ENCODE assay signal across 14 cellular contexts in the genomic region with DNA sequence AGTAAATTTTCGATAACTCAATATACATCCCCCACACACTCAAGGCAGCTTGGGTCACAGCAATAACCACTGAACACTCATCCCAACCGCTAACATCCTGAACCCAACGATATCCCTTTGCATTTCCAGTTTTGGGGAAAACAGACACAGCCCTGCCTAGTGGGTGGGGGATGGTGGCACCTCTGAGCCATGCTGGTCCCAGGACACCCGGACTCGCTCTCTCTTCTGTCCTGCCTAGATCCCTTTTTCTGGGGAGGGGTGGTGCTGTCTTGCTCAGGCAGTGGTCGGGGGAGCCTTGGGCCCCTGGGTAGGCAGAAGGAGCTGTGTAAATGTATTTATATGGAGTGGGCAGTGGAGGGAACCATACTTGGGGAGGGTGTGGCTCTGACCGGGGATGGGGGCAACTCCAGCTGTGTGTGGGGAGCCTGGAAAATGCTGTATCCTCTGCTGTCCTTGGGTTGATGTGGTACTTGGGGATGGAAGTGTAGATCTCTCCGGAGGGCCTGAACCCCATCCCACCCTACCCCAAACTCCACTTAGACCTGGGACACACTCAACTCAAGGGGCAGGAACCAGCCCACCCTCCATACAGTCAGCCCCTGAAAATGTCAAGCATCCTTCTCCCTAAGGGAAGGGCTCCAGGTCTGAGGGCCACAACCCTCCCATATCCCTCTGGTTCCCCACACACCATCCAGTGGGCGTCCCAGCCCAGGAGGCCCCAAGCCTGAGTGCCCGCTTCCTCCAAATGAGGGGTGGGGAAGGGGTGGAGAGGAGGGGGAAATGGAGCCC. TPM values are rescaled to one million over a fixed set of nuclear protein-coding genes. Genes with fewer than 3 reads are reported as not detected.
DNase-seq lines count a peak whose midpoint lies in the region; ATAC-seq and TF ChIP-seq lines count a peak whose summit lies in the region.
"Had no signal": no experiment of that assay in that cellular context is flagged by ENCODE, and none has a peak within 500 bp of the region (broad histone marks: within the 10 kb centered on the region; RNA-seq: fewer than 3 reads in every experiment).

No MANE protein-coding gene starts in this region.

- no peak overlapping the region for H3K27ac Mint-ChIP-seq in activated T-cell treated with anti-CD3 and anti-CD28 coated beads, Interleukin-2, amount 50 U/mL, for 24 hours
- H3K27ac Mint-ChIP-seq in activated B cell treated with CpG ODN at 0.5 μM for 24 hours: peak overlapping the region; percentile 4
- no peak overlapping the region for H3K27ac Mint-ChIP-seq in stimulated activated effector memory CD8-positive, alpha-beta T cell treated with anti-CD3 and anti-CD28 coated beads, Interleukin-12 subunit alpha, Interleukin-12 subunit beta, amount 100 ng/mL, for 72 hours

- no peaks in the 10 kb centered on the region for H3K36me3 Mint-ChIP-seq in activated T-cell treated with anti-CD3 and anti-CD28 coated beads, Interleukin-2, amount 50 U/mL, for 24 hours (ENCODE audit: low read depth)
- H3K36me3 Mint-ChIP-seq in activated B cell treated with CpG ODN at 0.5 μM for 24 hours (ENCODE audit: low read depth): peaks cover 2% of the 10 kb centered on the region
- no peaks in the 10 kb centered on the region for H3K36me3 Mint-ChIP-seq in stimulated activated effector memory CD8-positive, alpha-beta T cell treated with anti-CD3 and anti-CD28 coated beads, Interleukin-12 subunit alpha, Interleukin-12 subunit beta, amount 100 ng/mL, for 72 hours

- no peaks in the 10 kb centered on the region for H3K36me3 ChIP-seq in iPS-20b (ENCODE audit: insufficient read depth, low read depth, low read length)
- H3K36me3 ChIP-seq: HAP-1 had no signal

- H3K9me3 Mint-ChIP-seq in activated T-cell treated with anti-CD3 and anti-CD28 coated beads, Interleukin-2, amount 50 U/mL, for 24 hours: no peaks in the 10 kb centered on the region
- no peaks in the 10 kb centered on the region for H3K9me3 Mint-ChIP-seq in activated B cell treated with CpG ODN at 0.5 μM for 24 hours
- H3K9me3 Mint-ChIP-seq in stimulated activated effector memory CD8-positive, alpha-beta T cell treated with anti-CD3 and anti-CD28 coated beads, Interleukin-12 subunit alpha, Interleukin-12 subunit beta, amount 100 ng/mL, for 72 hours: no peaks in the 10 kb centered on the region

- H3K27me3 ChIP-seq in iPS-20b (ENCODE audit: insufficient read depth, low read length): peaks cover 84% of the 10 kb centered on the region

- no peak overlapping the region for H3K27ac ChIP-seq in iPS-20b (ENCODE audit: low read length)

- DNase-seq in activated T-cell treated with anti-CD3 and anti-CD28 coated beads, Interleukin-2, amount 50 U/mL, for 24 hours: no peak
- DNase-seq in activated T-cell treated with anti-CD3 and anti-CD28 coated beads, Interleukin-2, amount 50 U/mL, for 1 hour: no peak
- no peak for DNase-seq in activated B cell treated with CpG ODN at 0.5 μM for 24 hours
- DNase-seq in stimulated activated effector memory CD8-positive, alpha-beta T cell treated with anti-CD3 and anti-CD28 coated beads, Interleukin-12 subunit alpha, Interleukin-12 subunit beta, amount 100 ng/mL, for 72 hours (ENCODE audit: low spot score in 2 of 2): no peak
- DNase-seq in NCI-H748 (lab: John Stamatoyannopoulos, UW; ENCODE audit: unreplicated experiment): no peak
- DNase-seq in Ammon's horn (ENCODE audit: low spot score): no peak
- no peak for DNase-seq in CD1c-positive myeloid dendritic cell (ENCODE audit: extremely low spot score)
- DNase-seq: IMR-90, NCI-H1694 had no signal

- intact Hi-C loops in activated B cell treated with CpG ODN at 0.5 μM for 24 hours (cut with micrococcal nuclease): no loop called here

- POLR2A ChIA-PET in activated B cell treated with CpG ODN at 0.5 μM for 24 hours (lab: Charles Lee): no interaction called here

- peaks cover 13% of the 10 kb centered on the region for H3K4me1 Mint-ChIP-seq in activated T-cell treated with anti-CD3 and anti-CD28 coated beads, Interleukin-2, amount 50 U/mL, for 24 hours (ENCODE audit: low read depth)
- peaks cover 43% of the 10 kb centered on the region for H3K4me1 Mint-ChIP-seq in activated B cell treated with CpG ODN at 0.5 μM for 24 hours
- peaks cover 34% of the 10 kb centered on the region for H3K4me1 Mint-ChIP-seq in stimulated activated effector memory CD8-positive, alpha-beta T cell treated with anti-CD3 and anti-CD28 coated beads, Interleukin-12 subunit alpha, Interleukin-12 subunit beta, amount 100 ng/mL, for 72 hours

- H3K27me3 Mint-ChIP-seq in activated T-cell treated with anti-CD3 and anti-CD28 coated beads, Interleukin-2, amount 50 U/mL, for 24 hours: peaks cover 44% of the 10 kb centered on the region
- peaks cover 22% of the 10 kb centered on the region for H3K27me3 Mint-ChIP-seq in activated B cell treated with CpG ODN at 0.5 μM for 24 hours

- peak overlapping the region; percentile 64 for H3K4me3 Mint-ChIP-seq in activated T-cell treated with anti-CD3 and anti-CD28 coated beads, Interleukin-2, amount 50 U/mL, for 24 hours
- H3K4me3 Mint-ChIP-seq in activated B cell treated with CpG ODN at 0.5 μM for 24 hours: peak overlapping the region; percentile 76
- peak overlapping the region; percentile 72 for H3K4me3 Mint-ChIP-seq in stimulated activated effector memory CD8-positive, alpha-beta T cell treated with anti-CD3 and anti-CD28 coated beads, Interleukin-12 subunit alpha, Interleukin-12 subunit beta, amount 100 ng/mL, for 72 hours

- CTCF ChIA-PET in activated B cell treated with CpG ODN at 0.5 μM for 24 hours (lab: Charles Lee): no interaction called here

- no peaks in the 10 kb centered on the region for H3K9me3 ChIP-seq in iPS-20b (ENCODE audit: insufficient read depth, low read depth, low read length)
- H3K9me3 ChIP-seq: HAP-1 had no signal

- peak overlapping the region; percentile 58 for H3K4me3 ChIP-seq in iPS-20b (ENCODE audit: low read length)
- H3K4me3 ChIP-seq: HAP-1 had no signal

- no peak overlapping the region for H3K9ac ChIP-seq in iPS-20b (ENCODE audit: low read depth, low read length)

- peaks cover 24% of the 10 kb centered on the region for H3K4me1 ChIP-seq in iPS-20b (ENCODE audit: insufficient read depth, low read length)

- TF ChIP-seq CTCF in activated B cell treated with CpG ODN at 0.5 μM for 24 hours (IDR thresholded peaks at IDR 0.05): no peak

- ATAC-seq in activated B cell treated with CpG ODN at 0.5 μM for 24 hours (ENCODE audit: low read depth): no peak
- no peak for ATAC-seq in stimulated activated effector memory CD8-positive, alpha-beta T cell treated with anti-CD3 and anti-CD28 coated beads, Interleukin-12 subunit alpha, Interleukin-12 subunit beta, amount 100 ng/mL, for 72 hours
- ATAC-seq: Right ventricle myocardium inferior had no signal

RNA-seq across cellular contexts. Expression of a gene that starts 23.7 kb away (rescaled TPM):
- total RNA-seq in activated B cell treated with CpG ODN at 0.5 μM for 24 hours: not detected in 2 replicates
- total RNA-seq: Daoy, IMR-90, Right ventricle myocardium inferior, urinary bladder had no signal

RNA-seq across cellular contexts. Expression of a gene that starts 31.0 kb away (rescaled TPM):
- total RNA-seq in activated B cell treated with CpG ODN at 0.5 μM for 24 hours: 0.02 and 0.13 TPM in 2 replicates
- total RNA-seq: Daoy, IMR-90 had no signal

RNA-seq across cellular contexts. Expression of a gene that starts 34.3 kb away (rescaled TPM):
- total RNA-seq in activated B cell treated with CpG ODN at 0.5 μM for 24 hours: 42.2 and 49.9 TPM in 2 replicates
- total RNA-seq: IMR-90 had no signal

RNA-seq across cellular contexts. Expression of a gene that starts 45.0 kb away (rescaled TPM):
- 56.7 and 57.5 TPM in 2 replicates for total RNA-seq in activated B cell treated with CpG ODN at 0.5 μM for 24 hours
